ENCODE assay signal across 8 cellular contexts in the genomic region with DNA sequence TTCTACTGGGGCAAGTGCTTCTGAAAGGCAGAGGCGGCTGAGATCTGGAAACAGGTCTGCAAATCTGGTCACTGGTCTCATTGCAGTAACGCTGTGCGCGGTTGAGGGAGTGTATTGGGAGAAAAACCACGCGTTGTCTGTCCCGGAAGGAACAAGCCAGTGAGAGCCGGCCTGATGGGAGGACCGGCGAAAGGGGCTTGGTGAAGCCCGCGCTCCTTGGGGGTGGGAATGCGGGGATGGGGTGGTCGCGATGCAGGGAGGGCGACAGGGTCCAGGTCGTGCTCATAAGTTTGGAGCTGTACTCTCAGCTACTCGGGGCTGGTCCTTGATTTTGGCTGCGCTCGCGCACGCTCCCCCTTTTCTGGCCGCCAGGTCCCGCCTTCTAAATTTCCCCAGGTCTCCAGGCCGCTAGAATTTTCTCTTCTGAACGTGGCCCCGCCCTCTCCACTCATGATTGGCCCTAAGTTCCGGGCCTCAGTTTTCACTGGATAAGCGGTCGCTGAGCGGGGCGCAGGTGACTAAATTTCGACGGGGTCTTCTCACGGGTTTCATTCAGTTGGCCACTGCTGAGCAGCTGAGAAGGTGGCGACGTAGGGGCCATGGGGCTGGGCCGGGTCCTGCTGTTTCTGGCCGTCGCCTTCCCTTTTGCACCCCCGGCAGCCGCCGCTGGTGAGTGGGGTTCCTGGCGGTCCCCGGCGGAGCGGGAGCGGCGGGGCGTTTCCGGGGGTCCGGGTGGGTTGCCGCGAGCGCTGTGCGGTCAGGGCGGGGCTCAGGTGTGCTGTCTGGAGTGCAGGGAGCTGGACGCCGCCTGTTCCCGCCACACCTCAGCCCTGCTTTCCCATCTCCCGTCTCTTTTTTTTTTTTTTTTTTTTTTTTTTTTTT. TPM values are rescaled to one million over a fixed set of nuclear protein-coding genes. Genes with fewer than 3 reads are reported as not detected.
A peak's percentile ranks its signal among the peaks of the same experiment; 100 is the strongest.
DNase-seq lines count a peak whose midpoint lies in the region; ATAC-seq, FAIRE-seq and TF ChIP-seq lines count a peak whose summit lies in the region.

A gene (plus strand): TSS at position 551 of the 882 bp plus-strand sequence. CDS start 49 bp downstream, at position 600.

- H3K9me3 ChIP-seq in endothelial cell of umbilical vein (replicated peaks; ENCODE audit: control insufficient read depth, insufficient read depth, low read length) (no peaks in the 10 kb centered on the region), mononuclear cell (ENCODE audit: low read depth, low read length) (no peaks in the 10 kb centered on the region)

- ATAC-seq in HG02970 (IDR thresholded peaks at IDR 0.05; ENCODE audit: low FRiP score, unreplicated experiment), result peak; percentile 58

- CTCF ChIA-PET in endothelial cell of umbilical vein (lab: Charles Lee), result interaction anchor here (0.6 to 3.0 kb wide), 5 partner anchors 20 to 1750 kb away, joined by 3 to 13 read pairs (median 4); a partner anchor contains a TSS

- no peaks in the 10 kb centered on the region for H4K20me1 ChIP-seq in endothelial cell of umbilical vein (replicated peaks; ENCODE audit: control insufficient read depth, extremely low read depth, insufficient read depth, low read length)

- H3K9ac ChIP-seq in endothelial cell of umbilical vein (replicated peaks; ENCODE audit: extremely low read depth, insufficient read depth, low read length), result peak within 1 kb of the TSS; percentile 65

- peaks cover 17% of the 10 kb centered on the region for H3K4me1 ChIP-seq in endothelial cell of umbilical vein (ENCODE audit: control insufficient read depth, extremely low read depth, insufficient read depth, low read length)
- H3K4me1 ChIP-seq in mononuclear cell (ENCODE audit: insufficient read depth, low read length), result peaks cover 60% of the 10 kb centered on the region

- intact Hi-C loops in endothelial cell of umbilical vein (cut with micrococcal nuclease), result no loop called here

- no peaks in the 10 kb centered on the region for H3K36me3 ChIP-seq in endothelial cell of umbilical vein (ENCODE audit: control insufficient read depth in 2 of 2, extremely low read depth in 1 of 2, insufficient read depth in 2 of 2, low read length in 2 of 2)

- FAIRE-seq in endothelial cell of umbilical vein (lab: Jason Lieb, UNC), result peak; percentile 78

- H3K27ac ChIP-seq in endothelial cell of umbilical vein (ENCODE audit: insufficient read depth, low read depth, low read length), result peak within 1 kb of the TSS; percentile 62

- H3K4me3 ChIP-seq in endothelial cell of umbilical vein (replicated peaks in 1 of 3; ENCODE audit: insufficient read depth in 1 of 3, low read depth in 1 of 3, low read length in 3 of 3) (peak within 1 kb of the TSS; percentile 52 to 64 (median 55)), mononuclear cell (ENCODE audit: low read length) (peak within 1 kb of the TSS; percentile 58)

- BruUV-seq in endothelial cell of umbilical vein (replicated peaks; lab: Mats Ljungman, UMichigan), result no TSS peak

- dilution Hi-C loops in endothelial cell of umbilical vein (cut with MboI; ENCODE audit: extremely low pct_ligation_motif_present, low sequenced_read_pairs), result no loop called here

- H2AFZ ChIP-seq in endothelial cell of umbilical vein (ENCODE audit: low read depth, low read length), result peak within 1 kb of the TSS; percentile 94

- no peak for TF ChIP-seq CTCF in endothelial cell of umbilical vein (IDR thresholded peaks at IDR 0.05; ENCODE audit: extremely low read depth in 1 of 2, insufficient read depth in 1 of 2, low read depth in 1 of 2, low read length in 2 of 2)

- no peaks in the 10 kb centered on the region for H3K9me1 ChIP-seq in endothelial cell of umbilical vein (replicated peaks; ENCODE audit: control insufficient read depth, extremely low read depth, insufficient read depth, low read length)

- peak; percentile 67 for TF ChIP-seq POLR2A in GM15510 (IDR thresholded peaks at IDR 0.05; ENCODE audit: borderline replicate concordance, extremely low read depth, insufficient read length)
- TF ChIP-seq POLR2A in endothelial cell of umbilical vein (IDR thresholded peaks at IDR 0.05; ENCODE audit: low read depth, low read length), result peak; percentile 64

- no peaks in the 10 kb centered on the region for H3K27me3 ChIP-seq in endothelial cell of umbilical vein (ENCODE audit: control insufficient read depth in 2 of 2, insufficient read depth in 2 of 2, low read length in 2 of 2)
- no peaks in the 10 kb centered on the region for H3K27me3 ChIP-seq in mononuclear cell (ENCODE audit: insufficient read depth, low read length)

- POLR2A ChIA-PET in endothelial cell of umbilical vein (lab: Charles Lee), result interaction anchor here (0.6 to 0.8 kb wide), 2 partner anchors 66 to 336 kb away, joined by 3 read pairs; no protein-coding TSS in a partner anchor

- peaks cover 66% of the 10 kb centered on the region for H3K79me2 ChIP-seq in endothelial cell of umbilical vein (ENCODE audit: control insufficient read depth, insufficient read depth, low read length)

- peak; percentile 78 for DNase-seq in NCI-H774 (lab: John Stamatoyannopoulos, UW)
- peak; percentile 78 for DNase-seq in activated CD8-positive, alpha-beta memory T cell treated with anti-CD3 and anti-CD28 coated beads, Interleukin-2, amount 50 U/mL, for 24 hours (ENCODE audit: extremely low read depth)
- peak; percentile 85 for DNase-seq in endothelial cell of umbilical vein (ENCODE audit: low read depth, low spot score)
- DNase-seq in stimulated activated CD8-positive, alpha-beta memory T cell treated with anti-CD3 and anti-CD28 coated beads, Interleukin-4, amount 100 ng/mL, for 1 hour (ENCODE audit: low read depth in 2 of 2, low spot score in 1 of 2), result peak; percentile 69 to 73
- no peak for DNase-seq in KG1 (lab: John Stamatoyannopoulos, UW)

- H3K4me2 ChIP-seq in endothelial cell of umbilical vein (ENCODE audit: insufficient read depth, low read length), result peak within 1 kb of the TSS; percentile 81

TF ChIP-seq in endothelial cell of umbilical vein, 7 proteins besides CTCF, POLR2A, EP300 and RAD21:
- peak; percentile 77 for TF ChIP-seq POLR2AphosphoS5 (IDR thresholded peaks at IDR 0.05; ENCODE audit: insufficient read depth, low read depth, low read length)
- no peak for TF ChIP-seq JUN (IDR thresholded peaks at IDR 0.05; ENCODE audit: borderline replicate concordance, insufficient read depth, insufficient read length, low read depth)

RNA-seq across cellular contexts. Expression of the gene that starts here (rescaled TPM):
- total RNA-seq in endothelial cell of umbilical vein (25.9 and 36.3 TPM in 2 replicates), mononuclear cell (29.2 TPM)
- polyA plus RNA-seq in endothelial cell of umbilical vein, result 32.8 and 35.7 TPM in 2 replicates
- polyA plus RNA-seq in endothelial cell of umbilical vein (2011; cell fraction: cytosol; rRNA removed), result 23.2 and 24.5 TPM in 2 replicates
- polyA plus RNA-seq in endothelial cell of umbilical vein (2011; cell fraction: nucleus; rRNA removed), result 20.7 and 21.0 TPM in 2 replicates
- polyA plus RNA-seq in endothelial cell of umbilical vein (2012), result 18.4 and 26.2 TPM in 2 replicates
- polyA minus RNA-seq in endothelial cell of umbilical vein, result 36.5 and 43.9 TPM in 2 replicates
- polyA minus RNA-seq in endothelial cell of umbilical vein (2011; cell fraction: cytosol; rRNA and poly(A)+ RNA removed), result 17.6 TPM
- polyA minus RNA-seq in endothelial cell of umbilical vein (2011; cell fraction: nucleus; rRNA and poly(A)+ RNA removed), result 8.9 and 9.9 TPM in 2 replicates
